ENCODE assay signal across 5 cellular contexts in the genomic region with DNA sequence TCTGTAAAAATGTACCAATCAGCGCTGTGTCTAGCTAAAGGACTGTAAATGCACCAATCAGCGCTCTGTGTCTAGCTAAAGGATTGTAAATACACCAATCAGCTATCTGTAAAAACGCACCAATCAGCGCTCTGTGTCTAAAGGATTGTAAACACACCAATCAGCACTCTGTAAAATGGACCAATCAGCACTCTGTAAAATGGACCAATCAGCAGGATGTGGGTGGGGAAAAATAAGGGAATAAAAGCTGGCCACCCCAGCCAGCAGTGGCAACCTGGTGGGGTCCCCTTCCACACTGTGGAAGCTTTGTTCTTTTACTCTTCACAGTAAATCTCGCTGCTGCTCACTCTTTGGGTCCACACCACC. TPM values are rescaled to one million over a fixed set of nuclear protein-coding genes. Genes with fewer than 3 reads are reported as not detected.
"Had no signal": no experiment of that assay in that cellular context is flagged by ENCODE, and none has a peak within 500 bp of the region (broad histone marks: within the 10 kb centered on the region; RNA-seq: fewer than 3 reads in every experiment).

No MANE protein-coding gene starts in this region.

RNA-seq across cellular contexts. Expression of a gene that starts 23.2 kb away (rescaled TPM):
- total RNA-seq: GM23248, H7, HepG2, HFFc6, HT1080 had no signal
- polyA plus RNA-seq: GM23248, HepG2 had no signal
